In the genomic region with DNA sequence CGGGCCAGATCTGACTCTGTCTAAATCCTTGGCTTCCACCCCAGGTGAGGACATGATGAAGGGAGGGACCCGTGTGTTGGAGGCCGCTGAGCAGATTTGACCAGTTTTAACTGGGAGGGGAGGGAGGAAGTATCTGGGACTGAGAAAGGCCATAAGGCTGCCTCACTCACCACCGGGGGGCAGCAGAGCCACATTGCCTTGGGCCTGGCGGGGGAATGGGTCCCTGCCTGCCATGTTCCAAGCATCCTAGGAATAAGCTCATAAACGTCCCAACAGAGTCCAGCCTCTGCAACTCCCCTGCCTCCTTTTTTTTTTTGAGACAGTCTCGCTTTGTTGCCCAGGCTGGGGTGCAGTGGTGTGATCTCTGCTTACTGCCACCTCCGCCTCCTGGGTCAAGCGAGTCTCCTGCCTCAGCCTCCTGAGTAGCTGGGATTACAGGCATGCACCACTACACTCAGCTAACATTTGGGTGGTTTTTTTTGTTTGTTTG, we compare ENCODE assay signal across 8 cellular contexts. TPM values are rescaled to one million over a fixed set of nuclear protein-coding genes. Genes with fewer than 3 reads are reported as not detected.
A peak's percentile ranks its signal among the peaks of the same experiment; 100 is the strongest.
DNase-seq lines count a peak whose midpoint lies in the region; ATAC-seq and TF ChIP-seq lines count a peak whose summit lies in the region.

No MANE protein-coding gene starts in this region.

- no peak overlapping the region for H3K4me2 ChIP-seq in PC-9

- no peaks in the 10 kb centered on the region for H3K36me3 ChIP-seq in PC-9 (ENCODE audit: low read depth)

- H3K27me3 ChIP-seq in PC-9 (ENCODE audit: insufficient read depth, low read depth) = no peaks in the 10 kb centered on the region

- BruUV-seq in Calu3 (replicated peaks; lab: Mats Ljungman, UMichigan) (no TSS peak), PC-9 (replicated peaks; lab: Mats Ljungman, UMichigan) (no TSS peak)

- no peaks in the 10 kb centered on the region for H3K79me2 ChIP-seq in PC-9 (ENCODE audit: low read depth)

- H3K9me3 ChIP-seq in PC-9 (ENCODE audit: insufficient read depth, low read depth) = no peaks in the 10 kb centered on the region

- peaks cover 34% of the 10 kb centered on the region for H3K36me3 Mint-ChIP-seq in Calu3 (ENCODE audit: insufficient read depth, unreplicated experiment)
- peaks cover 3% of the 10 kb centered on the region for H3K36me3 Mint-ChIP-seq in activated T-cell treated with anti-CD3 and anti-CD28 coated beads, Interleukin-2, amount 50 U/mL, for 24 hours (ENCODE audit: low read depth)
- H3K36me3 Mint-ChIP-seq in naive thymus-derived CD8-positive, alpha-beta T cell = peaks cover 0 to 5% (median 0%) of the 10 kb centered on the region in 3 donors

- TF ChIP-seq RAD21 in Ishikawa (IDR thresholded peaks at IDR 0.05; ENCODE audit: low read depth) = peak; percentile 91

- TF ChIP-seq CTCF in Calu3 (IDR thresholded peaks at IDR 0.05; ENCODE audit: unreplicated experiment) (peak; percentile 57), PC-9 (conservative IDR thresholded peaks at IDR 0.05) (peak; percentile 89)

- peaks cover 34% of the 10 kb centered on the region for H3F3A ChIP-seq in PC-9 (ENCODE audit: insufficient read depth, low read depth)

- no peak overlapping the region for H2AFZ ChIP-seq in PC-9

- no peak overlapping the region for H3K27ac Mint-ChIP-seq in Calu3 (ENCODE audit: unreplicated experiment)
- H3K27ac Mint-ChIP-seq in activated T-cell treated with anti-CD3 and anti-CD28 coated beads, Interleukin-2, amount 50 U/mL, for 24 hours = peak overlapping the region; percentile 9
- peak overlapping the region in 3 of 10 donors; percentile 41 to 77 (median 76) for H3K27ac Mint-ChIP-seq in naive thymus-derived CD8-positive, alpha-beta T cell

- CTCF ChIA-PET in Calu3 (lab: Charles Lee) (interaction anchor here (0.5 to 2.9 kb wide), 10 partner anchors 9 to 371 kb away, joined by 3 to 20 read pairs (median 5); partner anchors contain the start of genes MPV17L2 and PIK3R2), PC-9 (lab: Charles Lee) (interaction anchor here (0.5 to 1.3 kb wide), 10 partner anchors 9 to 215 kb away, joined by 3 to 10 read pairs (median 3); partner anchors contain the start of gene MPV17L2)

- DNase-seq in Calu3 (peak; percentile 89), PC-9 (peak; percentile 63 to 82)
- DNase-seq in activated T-cell treated with anti-CD3 and anti-CD28 coated beads, Interleukin-2, amount 50 U/mL, for 24 hours = peak; percentile 88
- peak; percentile 51 to 84 (median 68) for DNase-seq in naive thymus-derived CD8-positive, alpha-beta T cell
- DNase-seq in stimulated activated naive CD4-positive, alpha-beta T cell treated with Interleukin-2 at 50 U/mL for 16 hours (lab: John Stamatoyannopoulos, UW) = peak; percentile 74

- H3K4me3 Mint-ChIP-seq in Calu3 (ENCODE audit: low read depth, unreplicated experiment) = no peak overlapping the region
- H3K4me3 Mint-ChIP-seq in activated T-cell treated with anti-CD3 and anti-CD28 coated beads, Interleukin-2, amount 50 U/mL, for 24 hours = no peak overlapping the region
- H3K4me3 Mint-ChIP-seq in naive thymus-derived CD8-positive, alpha-beta T cell = peak overlapping the region in 2 of 10 donors; percentile 26 to 29

- peaks cover 17% of the 10 kb centered on the region for H3K4me1 ChIP-seq in PC-9 (replicated peaks; ENCODE audit: insufficient read depth)

- H3K9me3 Mint-ChIP-seq in Calu3 (ENCODE audit: low read depth, unreplicated experiment) = no peaks in the 10 kb centered on the region
- no peaks in the 10 kb centered on the region for H3K9me3 Mint-ChIP-seq in activated T-cell treated with anti-CD3 and anti-CD28 coated beads, Interleukin-2, amount 50 U/mL, for 24 hours
- H3K9me3 Mint-ChIP-seq in naive thymus-derived CD8-positive, alpha-beta T cell = no peaks in the 10 kb centered on the region

- H3K9me2 ChIP-seq in PC-9 (ENCODE audit: insufficient read depth) = no peaks in the 10 kb centered on the region

- peaks cover 19% of the 10 kb centered on the region for H3K4me1 Mint-ChIP-seq in Calu3 (ENCODE audit: low read depth, unreplicated experiment)
- peaks cover 26% of the 10 kb centered on the region for H3K4me1 Mint-ChIP-seq in activated T-cell treated with anti-CD3 and anti-CD28 coated beads, Interleukin-2, amount 50 U/mL, for 24 hours (ENCODE audit: low read depth)
- H3K4me1 Mint-ChIP-seq in naive thymus-derived CD8-positive, alpha-beta T cell = peaks cover 18 to 47% (median 41%) of the 10 kb centered on the region in 4 donors

- no peaks in the 10 kb centered on the region for H4K20me1 ChIP-seq in PC-9 (ENCODE audit: insufficient read depth)

- POLR2A ChIA-PET in PC-9 (lab: Charles Lee; ENCODE audit: unreplicated experiment) = interaction anchor here (0.5 to 0.6 kb wide), 2 partner anchors 147 to 210 kb away, joined by 4 to 7 read pairs; partner anchors contain the start of gene LSM4
- POLR2A ChIA-PET in naive thymus-derived CD8-positive, alpha-beta T cell (lab: Charles Lee) = interaction anchor here (0.8 to 8.3 kb wide), 3 partner anchors 15 to 38 kb away, joined by 3 to 135 read pairs (median 26); partner anchors contain the start of genes IL12RB1, MAST3 and PIK3R2

- H3K27me3 Mint-ChIP-seq in Calu3 (ENCODE audit: unreplicated experiment) = no peaks in the 10 kb centered on the region
- no peaks in the 10 kb centered on the region for H3K27me3 Mint-ChIP-seq in activated T-cell treated with anti-CD3 and anti-CD28 coated beads, Interleukin-2, amount 50 U/mL, for 24 hours
- H3K27me3 Mint-ChIP-seq in naive thymus-derived CD8-positive, alpha-beta T cell = no peaks in the 10 kb centered on the region

- ATAC-seq in esophagus mucosa = peak; percentile 75
- ATAC-seq in naive thymus-derived CD8-positive, alpha-beta T cell = peak; percentile 28 to 30
- no peak for ATAC-seq in GM19397 (IDR thresholded peaks at IDR 0.05; ENCODE audit: unreplicated experiment)

- H3K27ac ChIP-seq in PC-9 = no peak overlapping the region

- no peak for TF ChIP-seq EP300 in Ishikawa (IDR thresholded peaks at IDR 0.05; ENCODE audit: borderline replicate concordance)

- H3K4me3 ChIP-seq in PC-9 = no peak overlapping the region

- intact Hi-C loops in Calu3 (cut with micrococcal nuclease; ENCODE audit: unreplicated experiment) = loop anchor here (5.0 kb wide), 1 partner anchor 39 kb away; the partner anchor contains the start of gene PIK3R2
- intact Hi-C loops in PC-9 (cut with micrococcal nuclease; ENCODE audit: unreplicated experiment) = loop anchor here (2.0 to 5.0 kb wide), 4 partner anchors 40 to 299 kb away; partner anchors contain the start of gene PIK3R2

TF ChIP-seq in Ishikawa, 13 proteins besides CTCF, POLR2A, EP300 and RAD21:
- no peak for TF ChIP-seq CREB1 (IDR thresholded peaks at IDR 0.05; ENCODE audit: low read depth)
- TF ChIP-seq YY1 (IDR thresholded peaks at IDR 0.05; ENCODE audit: low read depth) = peak; percentile 53; the same call in 1 of the 2 replicates
TF ChIP-seq in Ishikawa: peak in this region for 1.

RNA-seq across cellular contexts. Expression of gene MAST3, which starts 15.5 kb away (rescaled TPM):
- total RNA-seq in Calu3 (2022) (5.5 and 5.9 TPM in 2 replicates), PC-9 (2021) (14.1 and 15.8 TPM in 2 replicates), esophagus mucosa (3.2 TPM)
- 10 to 100 TPM; 44.7 to 44.8 TPM for total RNA-seq in naive thymus-derived CD8-positive, alpha-beta T cell
- 10 to 100 TPM in 2 of 3 donors, 1 to 10 TPM in 1; 9.4 to 15.7 (median 11.5) TPM for polyA plus RNA-seq in naive thymus-derived CD8-positive, alpha-beta T cell

RNA-seq across cellular contexts. Expression of gene IL12RB1, which starts 26.3 kb away (rescaled TPM):
- total RNA-seq in Calu3 (2022) (not detected in 2 replicates), PC-9 (2021) (0.55 and 1.1 TPM in 2 replicates), esophagus mucosa (0.36 TPM)
- 10 to 100 TPM; 18.5 TPM for total RNA-seq in naive thymus-derived CD8-positive, alpha-beta T cell
- polyA plus RNA-seq in naive thymus-derived CD8-positive, alpha-beta T cell = 10 to 100 TPM; 17.5 to 32.9 (median 24.2) TPM

RNA-seq across cellular contexts. Expression of gene PIK3R2, which starts 39.9 kb away (rescaled TPM):
- total RNA-seq in Calu3 (2022) = 22.5 and 23.2 TPM in 2 replicates
- total RNA-seq in PC-9 (2021) = 58.3 and 61.8 TPM in 2 replicates
- 35.6 TPM for total RNA-seq in esophagus mucosa
- total RNA-seq in naive thymus-derived CD8-positive, alpha-beta T cell = 10 to 100 TPM; 20.9 to 21.5 TPM
- polyA plus RNA-seq in naive thymus-derived CD8-positive, alpha-beta T cell = 10 to 100 TPM in 1 of 3 donors, 1 to 10 TPM in 2; 1.5 to 11.7 (median 3.6) TPM
